Comparison of ENCODE assay signal across 18 cellular contexts in the genomic region with DNA sequence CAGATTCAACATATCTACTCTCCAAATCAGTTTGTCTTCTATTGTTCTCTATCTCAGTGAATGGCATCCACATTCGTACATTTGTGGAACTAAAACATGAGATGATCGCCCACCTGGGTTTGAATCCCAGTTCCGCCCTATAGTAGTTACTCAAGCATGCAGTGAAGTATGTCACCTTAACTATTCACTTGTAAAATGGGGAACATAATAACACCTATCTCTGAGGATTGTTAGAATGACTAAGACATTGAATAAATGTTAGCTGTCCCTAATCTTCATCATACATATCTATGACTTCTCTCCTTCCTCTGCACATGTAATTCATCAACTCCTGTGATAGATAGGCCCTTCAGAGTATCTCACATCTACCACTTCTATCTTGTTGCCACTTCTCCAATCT.
"Had no signal": no experiment of that assay in that cellular context is flagged by ENCODE, and none has a peak within 500 bp of the region (broad histone marks: within the 10 kb centered on the region; RNA-seq: fewer than 3 reads in every experiment).

No MANE protein-coding gene starts in this region.

- H3K4me3 Mint-ChIP-seq: activated naive CD4-positive, alpha-beta T cell treated with anti-CD3 and anti-CD28 coated beads, Interleukin-2, amount 10 ng/mL, durations not matched to agents 7 days and 5 days; central memory CD8-positive, alpha-beta T cell; immature natural killer cell; natural killer cell had no signal

- ATAC-seq: left lobe of liver, lower lobe of right lung, pancreas, right cardiac atrium had no signal

- H3K27me3 Mint-ChIP-seq: activated naive CD4-positive, alpha-beta T cell treated with anti-CD3 and anti-CD28 coated beads, Interleukin-2, amount 10 ng/mL, durations not matched to agents 7 days and 5 days; central memory CD8-positive, alpha-beta T cell had no signal

- DNase-seq: activated CD4-positive, alpha-beta T cell treated with anti-CD3 and anti-CD28 coated beads, Interleukin-2, amount 50 U/mL, for 4 hours; activated CD4-positive, CD25-positive, alpha-beta regulatory T cell treated with anti-CD3 and anti-CD28 coated beads, Interleukin-2, amount 50 U/mL, for 72 hours; activated effector memory CD4-positive, alpha-beta T cell treated with Interleukin-2 at 50 U/mL for 16 hours; activated naive CD4-positive, alpha-beta T cell treated with anti-CD3 and anti-CD28 coated beads, Interleukin-2, amount 10 ng/mL, durations not matched to agents 7 days and 5 days; activated T-cell treated with anti-CD3 and anti-CD28 coated beads, Interleukin-2, amount 50 U/mL, for 48 hours; effector memory CD4-positive, alpha-beta T cell; foreskin keratinocyte; immature natural killer cell; lower lobe of right lung; natural killer cell; pancreas; right cardiac atrium; stimulated activated naive CD4-positive, alpha-beta T cell; T1000; testis; trophoblast cell had no signal

- H3K9me3 Mint-ChIP-seq: activated naive CD4-positive, alpha-beta T cell treated with anti-CD3 and anti-CD28 coated beads, Interleukin-2, amount 10 ng/mL, durations not matched to agents 7 days and 5 days; central memory CD8-positive, alpha-beta T cell; immature natural killer cell; natural killer cell had no signal

- H3K27ac Mint-ChIP-seq: activated naive CD4-positive, alpha-beta T cell treated with anti-CD3 and anti-CD28 coated beads, Interleukin-2, amount 10 ng/mL, durations not matched to agents 7 days and 5 days; natural killer cell had no signal
